Comparison of ENCODE assay signal across 1 cellular context in the genomic region with DNA sequence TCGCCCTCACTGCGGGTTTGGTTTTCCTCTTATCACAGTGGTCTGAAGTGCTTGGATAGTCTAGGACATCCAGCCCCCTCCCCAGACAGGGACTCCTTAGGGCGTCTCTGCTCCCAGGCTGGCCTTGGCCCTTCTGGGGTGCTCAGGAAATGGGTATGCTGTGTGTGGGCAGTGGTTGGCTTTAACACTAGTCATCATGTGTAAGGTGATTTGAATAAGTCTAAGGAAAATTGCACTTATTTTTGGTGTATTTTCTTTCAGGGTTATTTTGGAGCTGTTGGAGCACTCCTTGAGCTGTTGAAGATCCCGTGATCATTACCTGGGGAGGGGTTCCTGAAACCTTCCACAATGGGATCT.
TF ChIP-seq lines count a peak whose summit lies in the region.

No MANE protein-coding gene starts in this region.

TF ChIP-seq in SK-N-SH treated with all-trans-retinoic acid at 6 μM for 48 hours, 23 proteins besides CTCF, POLR2A, EP300 and RAD21 (continued from another document):
- TF ChIP-seq, protein P1, sequence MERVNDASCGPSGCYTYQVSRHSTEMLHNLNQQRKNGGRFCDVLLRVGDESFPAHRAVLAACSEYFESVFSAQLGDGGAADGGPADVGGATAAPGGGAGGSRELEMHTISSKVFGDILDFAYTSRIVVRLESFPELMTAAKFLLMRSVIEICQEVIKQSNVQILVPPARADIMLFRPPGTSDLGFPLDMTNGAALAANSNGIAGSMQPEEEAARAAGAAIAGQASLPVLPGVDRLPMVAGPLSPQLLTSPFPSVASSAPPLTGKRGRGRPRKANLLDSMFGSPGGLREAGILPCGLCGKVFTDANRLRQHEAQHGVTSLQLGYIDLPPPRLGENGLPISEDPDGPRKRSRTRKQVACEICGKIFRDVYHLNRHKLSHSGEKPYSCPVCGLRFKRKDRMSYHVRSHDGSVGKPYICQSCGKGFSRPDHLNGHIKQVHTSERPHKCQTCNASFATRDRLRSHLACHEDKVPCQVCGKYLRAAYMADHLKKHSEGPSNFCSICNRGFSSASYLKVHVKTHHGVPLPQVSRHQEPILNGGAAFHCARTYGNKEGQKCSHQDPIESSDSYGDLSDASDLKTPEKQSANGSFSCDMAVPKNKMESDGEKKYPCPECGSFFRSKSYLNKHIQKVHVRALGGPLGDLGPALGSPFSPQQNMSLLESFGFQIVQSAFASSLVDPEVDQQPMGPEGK (CRISPR knock-in tag; IDR thresholded peaks at IDR 0.05; ENCODE audit: borderline replicate concordance) = no peak
- TF ChIP-seq TCF4 (CRISPR knock-in tag; IDR thresholded peaks at IDR 0.05; ENCODE audit: borderline replicate concordance) (no peak), SNAI2 (CRISPR knock-in tag; IDR thresholded peaks at IDR 0.05) (no peak), ZC3H10 (CRISPR knock-in tag; IDR thresholded peaks at IDR 0.05) (no peak)
- TF ChIP-seq, protein P2, sequence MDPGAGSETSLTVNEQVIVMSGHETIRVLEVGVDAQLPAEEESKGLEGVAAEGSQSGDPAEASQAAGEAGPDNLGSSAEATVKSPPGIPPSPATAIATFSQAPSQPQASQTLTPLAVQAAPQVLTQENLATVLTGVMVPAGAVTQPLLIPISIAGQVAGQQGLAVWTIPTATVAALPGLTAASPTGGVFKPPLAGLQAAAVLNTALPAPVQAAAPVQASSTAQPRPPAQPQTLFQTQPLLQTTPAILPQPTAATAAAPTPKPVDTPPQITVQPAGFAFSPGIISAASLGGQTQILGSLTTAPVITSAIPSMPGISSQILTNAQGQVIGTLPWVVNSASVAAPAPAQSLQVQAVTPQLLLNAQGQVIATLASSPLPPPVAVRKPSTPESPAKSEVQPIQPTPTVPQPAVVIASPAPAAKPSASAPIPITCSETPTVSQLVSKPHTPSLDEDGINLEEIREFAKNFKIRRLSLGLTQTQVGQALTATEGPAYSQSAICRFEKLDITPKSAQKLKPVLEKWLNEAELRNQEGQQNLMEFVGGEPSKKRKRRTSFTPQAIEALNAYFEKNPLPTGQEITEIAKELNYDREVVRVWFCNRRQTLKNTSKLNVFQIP (CRISPR knock-in tag; IDR thresholded peaks at IDR 0.05; ENCODE audit: borderline replicate concordance, low read depth) = no peak
